In the genomic region with DNA sequence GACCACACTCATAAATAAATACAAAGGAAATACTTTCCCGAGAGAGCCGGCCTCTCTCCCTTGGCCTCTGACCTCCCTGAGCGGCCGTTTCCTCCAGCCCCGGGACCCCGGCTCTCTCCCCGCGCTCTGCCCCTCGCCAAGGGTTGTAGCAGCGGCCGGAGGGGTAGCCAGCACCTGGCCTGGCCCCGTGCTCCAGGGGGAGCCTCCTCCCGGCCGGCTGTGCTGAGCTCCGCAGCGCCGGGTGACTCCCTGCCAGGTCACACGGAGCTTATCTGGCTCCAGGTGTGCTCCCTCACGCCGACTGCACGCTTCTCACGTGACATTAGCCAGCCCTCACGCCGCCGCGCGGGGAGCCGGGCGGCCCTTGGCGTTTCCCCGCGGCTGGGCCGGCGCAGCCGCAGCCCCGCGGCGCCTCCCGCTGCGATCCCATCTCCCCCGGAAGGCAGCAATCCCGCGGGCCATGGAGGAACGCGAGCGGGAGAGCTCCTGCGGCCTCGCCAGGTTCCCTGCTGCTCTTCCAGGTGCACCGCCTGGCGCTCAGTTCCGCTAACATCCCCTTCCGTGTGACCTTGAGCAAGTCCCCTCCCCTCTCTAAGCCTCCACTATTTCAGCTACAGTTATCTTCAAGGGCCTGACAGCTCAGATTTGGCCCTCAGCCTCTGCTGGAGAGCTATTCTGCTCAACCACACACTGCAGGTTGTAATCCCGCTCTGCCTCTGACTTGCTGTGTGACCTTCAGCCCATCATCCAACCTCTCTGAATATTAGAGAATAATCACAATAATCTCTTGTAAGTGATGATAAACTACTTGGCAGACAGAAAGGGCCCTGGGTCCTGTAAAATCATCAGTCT, we compare ENCODE assay signal across 1 cellular context.
TF ChIP-seq lines count a peak whose summit lies in the region.

No MANE protein-coding gene starts in this region.

TF ChIP-seq in K562, 482 proteins besides CTCF, POLR2A, EP300 and RAD21 (continued from another document and continues in another):
- TF ChIP-seq SP2 (IDR thresholded peaks at IDR 0.05; ENCODE audit: extremely low read depth, low read depth, low read length, poor library complexity, severe bottlenecking) (no peak), PRPF4 (IDR thresholded peaks at IDR 0.05; ENCODE audit: insufficient read depth, low read depth, low read length, poor library complexity, severe bottlenecking) (no peak), ZNF316 (IDR thresholded peaks at IDR 0.05) (no peak), HOMEZ (CRISPR knock-in tag; IDR thresholded peaks at IDR 0.05) (0 out of 2 replicates have a peak, but pooled peaks have one; percentile 46), TFAP4 (CRISPR knock-in tag; IDR thresholded peaks at IDR 0.05; ENCODE audit: borderline replicate concordance) (peak; percentile 70), YY1 (IDR thresholded peaks at IDR 0.05; ENCODE audit: borderline replicate concordance in 1 of 3, control insufficient read depth in 1 of 3, extremely low read depth in 1 of 3, insufficient read depth in 3 of 3, insufficient read length in 1 of 3, insufficient replicate concordance in 2 of 3, low read depth in 1 of 3, low read length in 2 of 3) (peak in 2 of 3 experiments; percentile 23 to 52), FOXJ3 (CRISPR knock-in tag; IDR thresholded peaks at IDR 0.05) (no peak), ZNF778 (CRISPR knock-in tag; IDR thresholded peaks at IDR 0.05) (no peak), SAFB2 (IDR thresholded peaks at IDR 0.05; ENCODE audit: borderline replicate concordance, low read depth, low read length, severe bottlenecking) (no peak), KLF1 (tag; IDR thresholded peaks at IDR 0.05) (0 out of 2 replicates have a peak, but pooled peaks have one; percentile 35), KDM1A (IDR thresholded peaks at IDR 0.05) (peak; percentile 97 to 98), HLTF (IDR thresholded peaks at IDR 0.05) (no peak), ATF4 (CRISPR knock-in tag; IDR thresholded peaks at IDR 0.05) (0 out of 2 replicates have a peak, but pooled peaks have one; percentile 24), AFF1 (IDR thresholded peaks at IDR 0.05; ENCODE audit: low read depth in 1 of 2, partially characterized antibody in 2 of 2) (peak; percentile 19 to 49), HMG20A (CRISPR knock-in tag; conservative IDR thresholded peaks at IDR 0.05) (no peak), MTF1 (CRISPR knock-in tag; IDR thresholded peaks at IDR 0.05; ENCODE audit: borderline replicate concordance) (no peak), ZBTB7A (IDR thresholded peaks at IDR 0.05; ENCODE audit: borderline replicate concordance, control insufficient read depth, low read depth, low read length) (peak; percentile 83; the same call in 1 of the 2 replicates), DNMT1 (IDR thresholded peaks at IDR 0.05) (no peak), ZNF175 (CRISPR knock-in tag; IDR thresholded peaks at IDR 0.05; ENCODE audit: low read depth) (0 out of 2 replicates have a peak, but pooled peaks have one; percentile 50), TSC22D4 (tag; IDR thresholded peaks at IDR 0.05) (no peak), GATAD2B (IDR thresholded peaks at IDR 0.05; ENCODE audit: borderline replicate concordance) (peak; percentile 91), PURB (CRISPR knock-in tag; IDR thresholded peaks at IDR 0.05; ENCODE audit: low read depth) (no peak), TCF7 (IDR thresholded peaks at IDR 0.05; ENCODE audit: borderline replicate concordance) (peak; percentile 21; the same call in 1 of the 2 replicates), BACH1 (tag; IDR thresholded peaks at IDR 0.05) (no peak), SNIP1 (IDR thresholded peaks at IDR 0.05; ENCODE audit: low read depth) (no peak), HMG20B (CRISPR knock-in tag; IDR thresholded peaks at IDR 0.05) (no peak), ZKSCAN3 (CRISPR knock-in tag; IDR thresholded peaks at IDR 0.05) (no peak), FOXO4 (CRISPR knock-in tag; IDR thresholded peaks at IDR 0.05) (no peak), IFI16 (CRISPR knock-in tag; IDR thresholded peaks at IDR 0.05) (no peak; the same call in 1 of the 2 replicates), ZNF174 (CRISPR knock-in tag; IDR thresholded peaks at IDR 0.05) (no peak), JUN (IDR thresholded peaks at IDR 0.05; ENCODE audit: borderline replicate concordance, low read depth, low read length) (peak; percentile 32; the same call in 1 of the 2 replicates), JUN (CRISPR knock-in tag; IDR thresholded peaks at IDR 0.05; ENCODE audit: borderline replicate concordance) (no peak), NFIX (CRISPR knock-in tag; IDR thresholded peaks at IDR 0.05; ENCODE audit: low read depth) (no peak), MIER1 (IDR thresholded peaks at IDR 0.05; ENCODE audit: low read depth) (no peak), ZNF76 (CRISPR knock-in tag; IDR thresholded peaks at IDR 0.05; ENCODE audit: borderline replicate concordance) (no peak), FOXJ2 (tag; IDR thresholded peaks at IDR 0.05) (no peak), CSDE1 (IDR thresholded peaks at IDR 0.05) (no peak), DIDO1 (tag; IDR thresholded peaks at IDR 0.05; ENCODE audit: low read depth) (no peak), RAD51 (IDR thresholded peaks at IDR 0.05; ENCODE audit: borderline replicate concordance, low read depth) (peak; percentile 54; the same call in 1 of the 2 replicates), ZNF785 (CRISPR knock-in tag; IDR thresholded peaks at IDR 0.05) (no peak), U2AF1 (optimal IDR thresholded peaks at IDR 0.05; ENCODE audit: low read depth, low read length) (no peak), NFATC3 (IDR thresholded peaks at IDR 0.05) (no peak), KLF10 (CRISPR knock-in tag; IDR thresholded peaks at IDR 0.05) (no peak), HNRNPUL1 (IDR thresholded peaks at IDR 0.05; ENCODE audit: low read length) (no peak), POLR2B (IDR thresholded peaks at IDR 0.05; ENCODE audit: low read depth, partially characterized antibody) (no peak)
- TF ChIP-seq, protein P1, sequence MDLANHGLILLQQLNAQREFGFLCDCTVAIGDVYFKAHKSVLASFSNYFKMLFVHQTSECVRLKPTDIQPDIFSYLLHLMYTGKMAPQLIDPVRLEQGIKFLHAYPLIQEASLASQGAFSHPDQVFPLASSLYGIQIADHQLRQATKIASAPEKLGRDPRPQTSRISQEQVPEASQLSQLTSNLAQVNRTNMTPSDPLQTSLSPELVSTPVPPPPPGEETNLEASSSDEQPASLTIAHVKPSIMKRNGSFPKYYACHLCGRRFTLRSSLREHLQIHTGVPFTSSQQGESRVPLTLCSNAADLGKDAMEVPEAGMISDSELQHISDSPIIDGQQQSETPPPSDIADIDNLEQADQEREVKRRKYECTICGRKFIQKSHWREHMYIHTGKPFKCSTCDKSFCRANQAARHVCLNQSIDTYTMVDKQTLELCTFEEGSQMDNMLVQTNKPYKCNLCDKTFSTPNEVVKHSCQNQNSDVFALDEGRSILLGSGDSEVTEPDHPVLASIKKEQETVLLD (IDR thresholded peaks at IDR 0.05) = no peak
- TF ChIP-seq, protein P2, sequence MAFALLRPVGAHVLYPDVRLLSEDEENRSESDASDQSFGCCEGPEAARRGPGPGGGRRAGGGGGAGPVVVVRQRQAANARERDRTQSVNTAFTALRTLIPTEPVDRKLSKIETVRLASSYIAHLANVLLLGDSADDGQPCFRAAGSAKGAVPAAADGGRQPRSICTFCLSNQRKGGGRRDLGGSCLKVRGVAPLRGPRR (CRISPR knock-in tag; IDR thresholded peaks at IDR 0.05) = 0 out of 2 replicates have a peak, but pooled peaks have one; percentile 11
- TF ChIP-seq, protein P3, sequence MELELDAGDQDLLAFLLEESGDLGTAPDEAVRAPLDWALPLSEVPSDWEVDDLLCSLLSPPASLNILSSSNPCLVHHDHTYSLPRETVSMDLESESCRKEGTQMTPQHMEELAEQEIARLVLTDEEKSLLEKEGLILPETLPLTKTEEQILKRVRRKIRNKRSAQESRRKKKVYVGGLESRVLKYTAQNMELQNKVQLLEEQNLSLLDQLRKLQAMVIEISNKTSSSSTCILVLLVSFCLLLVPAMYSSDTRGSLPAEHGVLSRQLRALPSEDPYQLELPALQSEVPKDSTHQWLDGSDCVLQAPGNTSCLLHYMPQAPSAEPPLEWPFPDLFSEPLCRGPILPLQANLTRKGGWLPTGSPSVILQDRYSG (tag; conservative IDR thresholded peaks at IDR 0.05; ENCODE audit: low read depth) = no peak
- TF ChIP-seq, protein P4, sequence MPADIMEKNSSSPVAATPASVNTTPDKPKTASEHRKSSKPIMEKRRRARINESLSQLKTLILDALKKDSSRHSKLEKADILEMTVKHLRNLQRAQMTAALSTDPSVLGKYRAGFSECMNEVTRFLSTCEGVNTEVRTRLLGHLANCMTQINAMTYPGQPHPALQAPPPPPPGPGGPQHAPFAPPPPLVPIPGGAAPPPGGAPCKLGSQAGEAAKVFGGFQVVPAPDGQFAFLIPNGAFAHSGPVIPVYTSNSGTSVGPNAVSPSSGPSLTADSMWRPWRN (IDR thresholded peaks at IDR 0.05; ENCODE audit: low read depth) = peak; percentile 81
- TF ChIP-seq, protein P5, sequence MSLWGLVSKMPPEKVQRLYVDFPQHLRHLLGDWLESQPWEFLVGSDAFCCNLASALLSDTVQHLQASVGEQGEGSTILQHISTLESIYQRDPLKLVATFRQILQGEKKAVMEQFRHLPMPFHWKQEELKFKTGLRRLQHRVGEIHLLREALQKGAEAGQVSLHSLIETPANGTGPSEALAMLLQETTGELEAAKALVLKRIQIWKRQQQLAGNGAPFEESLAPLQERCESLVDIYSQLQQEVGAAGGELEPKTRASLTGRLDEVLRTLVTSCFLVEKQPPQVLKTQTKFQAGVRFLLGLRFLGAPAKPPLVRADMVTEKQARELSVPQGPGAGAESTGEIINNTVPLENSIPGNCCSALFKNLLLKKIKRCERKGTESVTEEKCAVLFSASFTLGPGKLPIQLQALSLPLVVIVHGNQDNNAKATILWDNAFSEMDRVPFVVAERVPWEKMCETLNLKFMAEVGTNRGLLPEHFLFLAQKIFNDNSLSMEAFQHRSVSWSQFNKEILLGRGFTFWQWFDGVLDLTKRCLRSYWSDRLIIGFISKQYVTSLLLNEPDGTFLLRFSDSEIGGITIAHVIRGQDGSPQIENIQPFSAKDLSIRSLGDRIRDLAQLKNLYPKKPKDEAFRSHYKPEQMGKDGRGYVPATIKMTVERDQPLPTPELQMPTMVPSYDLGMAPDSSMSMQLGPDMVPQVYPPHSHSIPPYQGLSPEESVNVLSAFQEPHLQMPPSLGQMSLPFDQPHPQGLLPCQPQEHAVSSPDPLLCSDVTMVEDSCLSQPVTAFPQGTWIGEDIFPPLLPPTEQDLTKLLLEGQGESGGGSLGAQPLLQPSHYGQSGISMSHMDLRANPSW (CRISPR knock-in tag; IDR thresholded peaks at IDR 0.05) = no peak
